33 cellular contexts compared by ENCODE assay signal in the genomic region with DNA sequence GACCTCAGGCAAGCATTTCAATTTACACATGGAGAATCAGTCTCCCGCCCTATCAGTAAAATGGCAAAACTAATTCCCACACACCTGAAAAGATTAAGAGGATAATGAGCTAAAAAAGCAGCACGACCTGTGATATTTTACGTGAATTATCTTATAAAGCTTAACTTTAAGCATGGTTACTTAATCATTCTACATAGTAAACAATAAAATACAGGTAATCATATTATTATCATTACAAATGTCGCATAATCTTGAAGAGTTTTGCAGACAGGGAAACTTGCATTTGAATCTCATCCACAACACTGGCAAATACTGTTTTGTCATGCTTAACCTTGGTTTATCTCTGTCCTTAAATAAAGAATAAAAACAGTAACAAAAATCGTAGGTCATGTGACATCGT.
"Had no signal": no experiment of that assay in that cellular context is flagged by ENCODE, and none has a peak within 500 bp of the region (broad histone marks: within the 10 kb centered on the region; RNA-seq: fewer than 3 reads in every experiment).

No MANE protein-coding gene starts in this region.

- H3K27ac ChIP-seq: adrenal gland, ascending aorta, body of pancreas, brain microvascular endothelial cell, breast epithelium, cardiac muscle cell had no signal

- H3K9me3 ChIP-seq: adrenal gland, ascending aorta, body of pancreas, breast epithelium had no signal

- DNase-seq: activated effector memory CD4-positive, alpha-beta T cell treated with anti-CD3 and anti-CD28 coated beads, Interleukin-2, amount 50 U/mL, for 16 hours; activated effector memory CD4-positive, alpha-beta T cell treated with Interleukin-2 at 50 U/mL for 16 hours; activated gamma-delta T cell; activated gamma-delta T cell treated with Interleukin-2 at 50 U/mL for 16 hours; activated naive CD4-positive, alpha-beta T cell; activated naive CD4-positive, alpha-beta T cell treated with anti-CD3 and anti-CD28 coated beads for 36 hours; activated naive CD4-positive, alpha-beta T cell treated with anti-CD3 and anti-CD28 coated beads, Interleukin-2, amount 10 ng/mL, durations not matched to agents 7 days and 5 days; activated naive CD4-positive, alpha-beta T cell treated with anti-CD3 and anti-CD28 coated beads, Interleukin-2, amount 50 U/mL, for 16 hours; activated naive CD4-positive, alpha-beta T cell treated with Interleukin-2 at 50 U/mL for 16 hours; activated naive CD8-positive, alpha-beta T cell treated with anti-CD3 and anti-CD28 coated beads for 36 hours; activated naive CD8-positive, alpha-beta T cell treated with anti-CD3 and anti-CD28 coated beads, Interleukin-2, amount 10 ng/mL, durations not matched to agents 7 days and 5 days; activated naive CD8-positive, alpha-beta T cell treated with anti-CD3 and anti-CD28 coated beads, Interleukin-2, amount 50 U/mL, for 24 hours; activated T-cell treated with anti-CD3 and anti-CD28 coated beads, Interleukin-2, amount 50 U/mL, for 24 hours; activated T-cell treated with anti-CD3 and anti-CD28 coated beads, Interleukin-2, amount 50 U/mL, for 4 hours; activated T-cell treated with anti-CD3 and anti-CD28 coated beads, Interleukin-2, amount 50 U/mL, for 48 hours; activated T-cell treated with anti-CD3 and anti-CD28 coated beads, Interleukin-2, amount 50 U/mL, for 72 hours; adrenal gland; amniotic stem cell; amygdala; anterior cingulate cortex; aorta; body of pancreas; brain microvascular endothelial cell; caudate nucleus; central memory CD4-positive, alpha-beta T cell; cerebellar nuclear complex had no signal

- H3K27me3 ChIP-seq: adrenal gland, ascending aorta, body of pancreas, brain microvascular endothelial cell, breast epithelium, cardiac muscle cell had no signal

- H3K36me3 ChIP-seq: adrenal gland, ascending aorta, brain microvascular endothelial cell, breast epithelium, cardiac muscle cell had no signal

- ATAC-seq: activated naive CD4-positive, alpha-beta T cell treated with anti-CD3 and anti-CD28 coated beads, Interleukin-2, amount 50 U/mL, for 72 hours; activated naive CD8-positive, alpha-beta T cell treated with anti-CD3 and anti-CD28 coated beads, Interleukin-2, amount 50 U/mL, for 24 hours; activated T-cell treated with anti-CD3 and anti-CD28 coated beads, Interleukin-2, amount 50 U/mL, for 4 hours; activated T-cell treated with anti-CD3 and anti-CD28 coated beads, Interleukin-2, amount 50 U/mL, for 72 hours; activated T-helper 17 cell treated with anti-CD3 and anti-CD28 coated beads, Interleukin-2, amount 50 U/mL, for 72 hours; body of pancreas had no signal

- FAIRE-seq: astrocyte, bronchial epithelial cell had no signal

- H3K4me1 ChIP-seq: adrenal gland, ascending aorta, body of pancreas, breast epithelium had no signal

- H3K4me3 ChIP-seq: adrenal gland, ascending aorta, body of pancreas, breast epithelium, cardiac muscle cell had no signal
